11 cellular contexts compared by ENCODE assay signal in genomic region chr9:34809504-34810186, GRCh38.
DNase-seq lines count a peak whose midpoint lies in the region; ATAC-seq and TF ChIP-seq lines count a peak whose summit lies in the region.
"Had no signal": no experiment of that assay in that cellular context is flagged by ENCODE, and none has a peak within 500 bp of the region (broad histone marks: within the 10 kb centered on the region; RNA-seq: fewer than 3 reads in every experiment).

No MANE protein-coding gene starts in this region.

- H3K36me3 ChIP-seq in skeletal muscle satellite cell (ENCODE audit: insufficient read depth, low read length): no peaks in the 10 kb centered on the region

- no peak overlapping the region for H3K9ac ChIP-seq in skeletal muscle satellite cell (ENCODE audit: low read depth, low read length)

- H3K36me3 Mint-ChIP-seq in brain: no peaks in the 10 kb centered on the region
- peaks cover 11 to 12% of the 10 kb centered on the region in 2 donors for H3K36me3 Mint-ChIP-seq in activated naive CD4-positive, alpha-beta T cell treated with anti-CD3 and anti-CD28 coated beads, Interleukin-2, amount 50 U/mL, for 72 hours

- peak overlapping the region; percentile 45 for H3K4me2 ChIP-seq in skeletal muscle satellite cell (ENCODE audit: low read length)

- ATAC-seq in activated naive CD4-positive, alpha-beta T cell treated with anti-CD3 and anti-CD28 coated beads, Interleukin-2, amount 50 U/mL, for 72 hours: no peak
- ATAC-seq in HG03095 (IDR thresholded peaks at IDR 0.05; ENCODE audit: unreplicated experiment): no peak
- no peak for ATAC-seq in HG02763 (IDR thresholded peaks at IDR 0.05; ENCODE audit: unreplicated experiment)

- no peak overlapping the region for H3K4me3 ChIP-seq in skeletal muscle satellite cell (ENCODE audit: low read length)

- H3K4me1 ChIP-seq in skeletal muscle satellite cell (ENCODE audit: control insufficient read depth, insufficient read depth, low read length): no peaks in the 10 kb centered on the region

- peaks cover 59% of the 10 kb centered on the region for H3K27me3 ChIP-seq in skeletal muscle satellite cell (ENCODE audit: control insufficient read depth, insufficient read depth, low read length)

- peaks cover 5 to 32% (median 11%) of the 10 kb centered on the region in 5 experiments for H3K9me3 Mint-ChIP-seq in brain
- H3K9me3 Mint-ChIP-seq in activated naive CD4-positive, alpha-beta T cell treated with anti-CD3 and anti-CD28 coated beads, Interleukin-2, amount 50 U/mL, for 72 hours: peaks cover 3 to 17% of the 10 kb centered on the region in 2 donors

- H3K27me3 Mint-ChIP-seq in brain: peaks cover 28% of the 10 kb centered on the region

- H3K4me1 Mint-ChIP-seq in brain: no peaks in the 10 kb centered on the region
- H3K4me1 Mint-ChIP-seq: activated B cell treated with CpG ODN at 0.5 μM for 24 hours had no signal

- TF ChIP-seq CTCF in brain (conservative IDR thresholded peaks at IDR 0.05): peak in 1 of 2 experiments; percentile 25

- peak overlapping the region in 3 of 5 experiments; percentile 56 to 71 (median 66) for H3K4me3 Mint-ChIP-seq in brain
- H3K4me3 Mint-ChIP-seq: activated B cell treated with CpG ODN at 0.5 μM for 24 hours had no signal

- DNase-seq in DMS 273 (lab: John Stamatoyannopoulos, UW; ENCODE audit: unreplicated experiment) (peak; percentile 3), DMS 273 treated with DMSO at 0.1 percent for 48 hours (lab: John Stamatoyannopoulos, UW) (no peak), iPS DF 4.7 (ENCODE audit: extremely low read depth, low spot score) (peak; percentile 22)
- no peak for DNase-seq in activated naive CD4-positive, alpha-beta T cell treated with anti-CD3 and anti-CD28 coated beads, Interleukin-2, amount 50 U/mL, for 72 hours (ENCODE audit: low spot score in 2 of 2)
- DNase-seq: activated B cell treated with CpG ODN at 0.5 μM for 24 hours, cerebellar nuclear complex, NCI-H526 treated with DMSO at 0.1 percent for 48 hours had no signal

- no peak overlapping the region for H3K27ac Mint-ChIP-seq in brain
- H3K27ac Mint-ChIP-seq in activated naive CD4-positive, alpha-beta T cell treated with anti-CD3 and anti-CD28 coated beads, Interleukin-2, amount 50 U/mL, for 72 hours: no peak overlapping the region
- H3K27ac Mint-ChIP-seq: activated B cell treated with CpG ODN at 0.5 μM for 24 hours had no signal

- peaks cover 3% of the 10 kb centered on the region for H3K9me3 ChIP-seq in skeletal muscle satellite cell (replicated peaks; ENCODE audit: low read length)

Comparison
In these comparisons a context has a peak if more than half of its experiments do, and no peak if none do; other contexts are left out.
1. DNase-seq: peak in DMS 273 (single experiment) and iPS DF 4.7 (single experiment); none in DMS 273 treated with DMSO at 0.1 percent for 48 hours (single experiment) and activated naive CD4-positive, alpha-beta T cell treated with anti-CD3 and anti-CD28 coated beads, Interleukin-2, amount 50 U/mL, for 72 hours (0 of 2).